25 cellular contexts compared by ENCODE assay signal in the genomic region with DNA sequence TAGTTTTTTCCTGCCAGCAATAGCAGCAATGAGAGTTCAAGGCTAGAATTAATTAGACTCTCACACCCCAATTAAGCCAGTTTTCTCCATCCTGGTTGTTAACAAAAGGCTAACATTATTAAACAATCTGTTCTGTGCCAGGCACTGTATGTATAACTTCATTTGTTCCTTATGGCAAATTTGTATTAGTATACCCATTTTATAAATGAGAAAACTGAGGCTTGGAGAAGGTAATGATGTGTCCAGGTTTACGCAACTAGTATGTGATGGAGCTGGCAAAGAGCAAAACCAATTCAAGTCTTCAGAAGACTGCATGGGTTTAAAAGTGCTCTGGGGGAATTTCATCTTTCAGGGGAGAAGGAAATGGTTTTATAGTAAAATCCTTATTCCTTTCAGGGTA.
"Had no signal": no experiment of that assay in that cellular context is flagged by ENCODE, and none has a peak within 500 bp of the region (broad histone marks: within the 10 kb centered on the region; RNA-seq: fewer than 3 reads in every experiment).

No MANE protein-coding gene starts in this region.

- H3K4me1 ChIP-seq: gastrocnemius medialis, neural progenitor cell had no signal

- DNase-seq: activated B cell treated with CpG ODN at 0.5 μM for 24 hours; activated CD4-positive, alpha-beta T cell treated with anti-CD3 and anti-CD28 coated beads, Interleukin-2, amount 50 U/mL, for 1 hour; activated T-cell treated with anti-CD3 and anti-CD28 coated beads, Interleukin-2, amount 50 U/mL, for 48 hours; amygdala; central memory CD4-positive, alpha-beta T cell; dermis blood vessel endothelial cell; effector CD8-positive, alpha-beta T cell; gastrocnemius medialis; glutamatergic neuron; islet precursor cell; left ventricle myocardium superior; naive thymus-derived CD8-positive, alpha-beta T cell; stimulated activated CD4-positive, alpha-beta T cell treated with anti-CD3 and anti-CD28 coated beads, Interleukin-2, amount 100 ng/mL, for 48 hours; stimulated activated naive CD8-positive, alpha-beta T cell treated with anti-CD3 and anti-CD28 coated beads, Interleukin-15, Interleukin-2, amounts not matched to agents 100 U/mL and 50 U/mL, for 24 hours; T-cell had no signal

- H3K36me3 Mint-ChIP-seq: activated naive CD4-positive, alpha-beta T cell treated with anti-CD3 and anti-CD28 coated beads, Interleukin-2, amount 50 U/mL, for 24 hours; naive thymus-derived CD8-positive, alpha-beta T cell; neural progenitor cell; T-cell had no signal

- H3K9me3 ChIP-seq: gastrocnemius medialis, thoracic aorta, upper lobe of left lung, vagina had no signal

- H3K27ac ChIP-seq: gastrocnemius medialis, neural progenitor cell, thoracic aorta, upper lobe of left lung, vagina had no signal

- H3K4me3 Mint-ChIP-seq: activated B cell treated with CpG ODN at 0.5 μM for 24 hours; activated CD8-positive, alpha-beta T cell treated with anti-CD3 and anti-CD28 coated beads for 36 hours; activated naive CD4-positive, alpha-beta T cell treated with anti-CD3 and anti-CD28 coated beads, Interleukin-2, amount 50 U/mL, for 24 hours; activated naive CD8-positive, alpha-beta T cell treated with anti-CD3 and anti-CD28 coated beads, Interleukin-2, amount 50 U/mL, for 24 hours; naive thymus-derived CD8-positive, alpha-beta T cell; neural progenitor cell; T-cell; T-helper 2 cell treated with Interferon-gamma antibody and Interleukin-4, amounts not matched to agents 5 μg/mL and 100 μg/mL, for 36 hours had no signal

- H3K27me3 Mint-ChIP-seq: activated CD8-positive, alpha-beta T cell treated with anti-CD3 and anti-CD28 coated beads for 36 hours; activated naive CD4-positive, alpha-beta T cell treated with anti-CD3 and anti-CD28 coated beads, Interleukin-2, amount 50 U/mL, for 24 hours; naive thymus-derived CD8-positive, alpha-beta T cell had no signal

- H3K4me3 ChIP-seq: gastrocnemius medialis, neural progenitor cell, thoracic aorta, upper lobe of left lung, vagina had no signal

- ATAC-seq: activated CD8-positive, alpha-beta T cell treated with anti-CD3 and anti-CD28 coated beads for 36 hours; activated naive CD8-positive, alpha-beta T cell treated with anti-CD3 and anti-CD28 coated beads, Interleukin-2, amount 50 U/mL, for 24 hours; gastrocnemius medialis; left ventricle myocardium superior; naive thymus-derived CD8-positive, alpha-beta T cell; T-cell had no signal

- H3K4me2 ChIP-seq: neural progenitor cell had no signal

- FAIRE-seq: endometrium had no signal

- H3K27ac Mint-ChIP-seq: activated B cell treated with CpG ODN at 0.5 μM for 24 hours; activated CD8-positive, alpha-beta T cell treated with anti-CD3 and anti-CD28 coated beads for 36 hours; activated naive CD4-positive, alpha-beta T cell treated with anti-CD3 and anti-CD28 coated beads, Interleukin-2, amount 50 U/mL, for 24 hours; activated naive CD8-positive, alpha-beta T cell treated with anti-CD3 and anti-CD28 coated beads, Interleukin-2, amount 50 U/mL, for 24 hours; activated T-helper 2 cell treated with anti-CD3 and anti-CD28 coated beads, Interferon-gamma antibody, Interleukin-2, Interleukin-4, amounts not matched to agents 10 μg/mL and 5 μg/mL and 100 μg/mL, durations not matched to agents 14 hours and 24 hours and 36 hours; neural progenitor cell; T-cell; T-helper 2 cell treated with Interferon-gamma antibody and Interleukin-4, amounts not matched to agents 5 μg/mL and 100 μg/mL, for 36 hours had no signal

- H3K27me3 ChIP-seq: gastrocnemius medialis, neural progenitor cell, upper lobe of left lung, vagina had no signal

- H3K9me3 Mint-ChIP-seq: activated B cell treated with CpG ODN at 0.5 μM for 24 hours; activated CD8-positive, alpha-beta T cell treated with anti-CD3 and anti-CD28 coated beads for 36 hours; activated naive CD4-positive, alpha-beta T cell treated with anti-CD3 and anti-CD28 coated beads, Interleukin-2, amount 50 U/mL, for 24 hours; activated naive CD8-positive, alpha-beta T cell treated with anti-CD3 and anti-CD28 coated beads, Interleukin-2, amount 50 U/mL, for 24 hours; activated T-helper 2 cell treated with anti-CD3 and anti-CD28 coated beads, Interferon-gamma antibody, Interleukin-2, Interleukin-4, amounts not matched to agents 10 μg/mL and 5 μg/mL and 100 μg/mL, durations not matched to agents 14 hours and 24 hours and 36 hours; naive thymus-derived CD8-positive, alpha-beta T cell; neural progenitor cell; T-cell; T-helper 2 cell treated with Interferon-gamma antibody and Interleukin-4, amounts not matched to agents 5 μg/mL and 100 μg/mL, for 36 hours had no signal

- H3K36me3 ChIP-seq: gastrocnemius medialis, neural progenitor cell, thoracic aorta, upper lobe of left lung, vagina had no signal

- H2AFZ ChIP-seq: neural progenitor cell had no signal
